Comparison of ENCODE assay signal across 8 cellular contexts in genomic region chr4:12633058-12633651, GRCh38.
DNase-seq lines count a peak whose midpoint lies in the region; ATAC-seq and TF ChIP-seq lines count a peak whose summit lies in the region.

No MANE protein-coding gene starts in this region.

- peak; percentile 63 for DNase-seq in NCI-H1048 (lab: John Stamatoyannopoulos, UW)
- peak; percentile 75 for DNase-seq in SKM-1 (lab: John Stamatoyannopoulos, UW; ENCODE audit: unreplicated experiment)
- peak; percentile 76 for DNase-seq in activated naive CD8-positive, alpha-beta T cell treated with anti-CD3 and anti-CD28 coated beads, Interleukin-2, amount 50 U/mL, for 24 hours
- DNase-seq in left ventricle myocardium superior, result peak; percentile 85
- DNase-seq in retinal pigment epithelial cell (ENCODE audit: low read depth), result peak; percentile 19
- DNase-seq in GF-D8 (lab: John Stamatoyannopoulos, UW), result no peak

- peaks cover 8% of the 10 kb centered on the region for H3K9me3 Mint-ChIP-seq in activated naive CD8-positive, alpha-beta T cell treated with anti-CD3 and anti-CD28 coated beads, Interleukin-2, amount 50 U/mL, for 24 hours

- no peak overlapping the region for H3K4me3 Mint-ChIP-seq in activated naive CD8-positive, alpha-beta T cell treated with anti-CD3 and anti-CD28 coated beads, Interleukin-2, amount 50 U/mL, for 24 hours

- peak; percentile 93 for TF ChIP-seq CTCF in retinal pigment epithelial cell (conservative IDR thresholded peaks at IDR 0.05; ENCODE audit: low read depth, low read length)

- no peaks in the 10 kb centered on the region for H3K4me1 Mint-ChIP-seq in activated naive CD8-positive, alpha-beta T cell treated with anti-CD3 and anti-CD28 coated beads, Interleukin-2, amount 50 U/mL, for 24 hours

- H3K36me3 Mint-ChIP-seq in activated naive CD8-positive, alpha-beta T cell treated with anti-CD3 and anti-CD28 coated beads, Interleukin-2, amount 50 U/mL, for 24 hours (ENCODE audit: low read depth), result no peaks in the 10 kb centered on the region

- no peak overlapping the region for H3K27ac Mint-ChIP-seq in activated naive CD8-positive, alpha-beta T cell treated with anti-CD3 and anti-CD28 coated beads, Interleukin-2, amount 50 U/mL, for 24 hours

- intact Hi-C loops in left ventricle myocardium superior (cut with micrococcal nuclease), result no loop called here

- ATAC-seq in GM18498 (IDR thresholded peaks at IDR 0.05; ENCODE audit: unreplicated experiment) (peak; percentile 99), HG02610 (IDR thresholded peaks at IDR 0.05; ENCODE audit: unreplicated experiment) (peak; percentile 99), left ventricle myocardium superior (peak; percentile 87)
- peak; percentile 69 for ATAC-seq in activated naive CD8-positive, alpha-beta T cell treated with anti-CD3 and anti-CD28 coated beads, Interleukin-2, amount 50 U/mL, for 24 hours

- peaks cover 7% of the 10 kb centered on the region for H3K27me3 Mint-ChIP-seq in activated naive CD8-positive, alpha-beta T cell treated with anti-CD3 and anti-CD28 coated beads, Interleukin-2, amount 50 U/mL, for 24 hours

- H3K4me3 ChIP-seq in retinal pigment epithelial cell (ENCODE audit: low read length), result no peak overlapping the region
